ENCODE assay signal across 10 cellular contexts in the genomic region with DNA sequence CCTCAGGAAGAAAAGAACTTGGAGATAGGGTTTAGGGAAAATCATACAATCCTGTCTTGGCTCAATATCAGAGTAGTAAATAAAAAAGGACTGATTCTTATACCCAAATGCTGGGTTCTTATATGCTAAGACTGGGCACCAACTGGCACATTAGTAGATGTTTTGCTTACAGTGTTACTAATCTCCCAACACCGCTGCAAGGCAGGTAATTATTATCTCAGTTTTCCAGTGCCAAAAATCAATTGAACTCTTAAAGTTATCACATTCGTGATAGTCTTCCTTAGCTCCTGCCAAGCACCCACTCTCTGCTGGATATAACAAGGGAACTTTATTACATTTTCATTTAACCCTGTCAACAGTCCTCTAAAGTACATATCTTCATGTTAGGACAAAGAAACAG. TPM values are rescaled to one million over a fixed set of nuclear protein-coding genes. Genes with fewer than 3 reads are reported as not detected.
A peak's percentile ranks its signal among the peaks of the same experiment; 100 is the strongest.
DNase-seq lines count a peak whose midpoint lies in the region; ATAC-seq and TF ChIP-seq lines count a peak whose summit lies in the region.
"Had no signal": no experiment of that assay in that cellular context is flagged by ENCODE, and none has a peak within 500 bp of the region (broad histone marks: within the 10 kb centered on the region; RNA-seq: fewer than 3 reads in every experiment).

No MANE protein-coding gene starts in this region.

- no peak overlapping the region for H3K27ac Mint-ChIP-seq in Caco-2 (ENCODE audit: unreplicated experiment)
- H3K27ac Mint-ChIP-seq: activated CD4-positive, alpha-beta T cell treated with anti-CD3 and anti-CD28 coated beads for 36 hours had no signal

- BruUV-seq in Caco-2 (replicated peaks; lab: Mats Ljungman, UMichigan): no TSS peak

- no peaks in the 10 kb centered on the region for H4K20me1 ChIP-seq in Karpas-422 (ENCODE audit: insufficient read depth, low read depth, low read length)

- CTCF ChIA-PET in Caco-2 (lab: Charles Lee): no interaction called here

- H3K36me3 ChIP-seq in Karpas-422 (ENCODE audit: insufficient read depth, low read length) (peaks cover 20% of the 10 kb centered on the region; the same call in 1 of the 2 replicates), thoracic aorta (peaks cover 13% of the 10 kb centered on the region), Caco-2 (ENCODE audit: control insufficient read depth, insufficient read depth, low read length) (no peaks in the 10 kb centered on the region)

- H3K9me3 ChIP-seq in Karpas-422 (ENCODE audit: low read length) (no peaks in the 10 kb centered on the region), mononuclear cell (ENCODE audit: low read depth, low read length) (no peaks in the 10 kb centered on the region), thoracic aorta (no peaks in the 10 kb centered on the region), Caco-2 (no peaks in the 10 kb centered on the region)

- peak overlapping the region; percentile 93 for H3K9ac ChIP-seq in Karpas-422 (ENCODE audit: low read length)

- DNase-seq in Karpas-422 (no peak), cardiac fibroblast (ENCODE audit: low read depth in 2 of 2) (no peak), thoracic aorta (ENCODE audit: low spot score) (no peak), Caco-2 (no peak), NCI-H146 (lab: John Stamatoyannopoulos, UW) (no peak), NCI-H524 treated with DMSO at 0.1 percent for 48 hours (lab: John Stamatoyannopoulos, UW) (no peak)
- DNase-seq: activated CD4-positive, alpha-beta T cell treated with anti-CD3 and anti-CD28 coated beads for 36 hours had no signal

- H3K79me2 ChIP-seq in Karpas-422 (ENCODE audit: low read length): peaks cover 55% of the 10 kb centered on the region

- H3K27me3 ChIP-seq in Karpas-422 (ENCODE audit: low read length): no peaks in the 10 kb centered on the region
- no peaks in the 10 kb centered on the region for H3K27me3 ChIP-seq in mononuclear cell (ENCODE audit: insufficient read depth, low read length)
- H3K27me3 ChIP-seq in thoracic aorta (replicated peaks; ENCODE audit: insufficient read depth): no peaks in the 10 kb centered on the region
- H3K27me3 ChIP-seq in Caco-2 (replicated peaks; ENCODE audit: control insufficient read depth, insufficient read depth, low read length): no peaks in the 10 kb centered on the region

- H3K4me3 Mint-ChIP-seq in Caco-2 (ENCODE audit: unreplicated experiment): no peak overlapping the region
- H3K4me3 Mint-ChIP-seq: activated CD4-positive, alpha-beta T cell treated with anti-CD3 and anti-CD28 coated beads for 36 hours had no signal

- peak overlapping the region; percentile 97 for H3K4me2 ChIP-seq in Karpas-422 (ENCODE audit: low read depth, low read length, poor library complexity, severe bottlenecking)

- no peak for ATAC-seq in thoracic aorta (ENCODE audit: insufficient number of reproducible peaks, low FRiP score, low read depth)
- ATAC-seq: activated CD4-positive, alpha-beta T cell treated with anti-CD3 and anti-CD28 coated beads for 36 hours had no signal

- H3K9me2 ChIP-seq in Karpas-422 (replicated peaks; ENCODE audit: insufficient read depth, low read length): no peaks in the 10 kb centered on the region

- POLR2A ChIA-PET in Caco-2 (lab: Charles Lee): no interaction called here

- H3K27ac ChIP-seq in Karpas-422 (ENCODE audit: low read length): peak overlapping the region; percentile 99
- H3K27ac ChIP-seq in thoracic aorta: peak overlapping the region; percentile 52 to 89

- H3K9me3 Mint-ChIP-seq in Caco-2 (ENCODE audit: unreplicated experiment): no peaks in the 10 kb centered on the region

- no peak overlapping the region for H2AFZ ChIP-seq in Karpas-422 (ENCODE audit: low read length)

- peaks cover 27% of the 10 kb centered on the region for H3K4me1 Mint-ChIP-seq in Caco-2 (ENCODE audit: low read depth, unreplicated experiment)

- intact Hi-C loops in Caco-2 (cut with micrococcal nuclease; ENCODE audit: unreplicated experiment): no loop called here

- H3K36me3 Mint-ChIP-seq in Caco-2 (ENCODE audit: insufficient read depth, unreplicated experiment): no peaks in the 10 kb centered on the region

- H3K27me3 Mint-ChIP-seq in Caco-2 (ENCODE audit: insufficient read depth, unreplicated experiment): no peaks in the 10 kb centered on the region

- peaks cover 71% of the 10 kb centered on the region for H3K4me1 ChIP-seq in Karpas-422 (ENCODE audit: low read length)
- H3K4me1 ChIP-seq in mononuclear cell (ENCODE audit: insufficient read depth, low read length): peaks cover 45% of the 10 kb centered on the region
- H3K4me1 ChIP-seq in thoracic aorta (ENCODE audit: control insufficient read depth in 1 of 2, low read depth in 2 of 2): peaks cover 27 to 52% of the 10 kb centered on the region in 2 donors
- H3K4me1 ChIP-seq in Caco-2: peaks cover 22% of the 10 kb centered on the region

- H3K4me3 ChIP-seq in Karpas-422 (ENCODE audit: low read length): peak overlapping the region; percentile 93
- H3K4me3 ChIP-seq in cardiac fibroblast (replicated peaks in 1 of 2; ENCODE audit: low read depth in 2 of 2, low read length in 2 of 2): peak overlapping the region; percentile 80 to 84
- H3K4me3 ChIP-seq in mononuclear cell (ENCODE audit: low read length): peak overlapping the region; percentile 50
- H3K4me3 ChIP-seq in thoracic aorta: peak overlapping the region; percentile 96
- no peak overlapping the region for H3K4me3 ChIP-seq in Caco-2 (ENCODE audit: low read depth, low read length)

- TF ChIP-seq CTCF in cardiac fibroblast (IDR thresholded peaks at IDR 0.05; ENCODE audit: low read depth, low read length) (no peak), thoracic aorta (IDR thresholded peaks at IDR 0.05) (no peak), Caco-2 (IDR thresholded peaks at IDR 0.05; ENCODE audit: insufficient read depth in 1 of 2, low read depth in 1 of 2, low read length in 1 of 2, severe bottlenecking in 1 of 2, unreplicated experiment in 1 of 2) (no peak)

RNA-seq across cellular contexts. Expression of gene HIGD1C, which starts 25.0 kb away (rescaled TPM):
- not detected in 2 replicates for total RNA-seq in Karpas-422 (2014; rRNA removed; shearing (Covaris generic); ENCODE audit: low replicate concordance)
- total RNA-seq in mononuclear cell (not detected), thoracic aorta (not detected), Caco-2 (2022) (not detected in 2 replicates)
- total RNA-seq: activated CD4-positive, alpha-beta T cell treated with anti-CD3 and anti-CD28 coated beads for 36 hours; bronchial epithelial cell; lung microvascular endothelial cell had no signal
